Comparison of ENCODE assay signal across 22 cellular contexts in the genomic region with DNA sequence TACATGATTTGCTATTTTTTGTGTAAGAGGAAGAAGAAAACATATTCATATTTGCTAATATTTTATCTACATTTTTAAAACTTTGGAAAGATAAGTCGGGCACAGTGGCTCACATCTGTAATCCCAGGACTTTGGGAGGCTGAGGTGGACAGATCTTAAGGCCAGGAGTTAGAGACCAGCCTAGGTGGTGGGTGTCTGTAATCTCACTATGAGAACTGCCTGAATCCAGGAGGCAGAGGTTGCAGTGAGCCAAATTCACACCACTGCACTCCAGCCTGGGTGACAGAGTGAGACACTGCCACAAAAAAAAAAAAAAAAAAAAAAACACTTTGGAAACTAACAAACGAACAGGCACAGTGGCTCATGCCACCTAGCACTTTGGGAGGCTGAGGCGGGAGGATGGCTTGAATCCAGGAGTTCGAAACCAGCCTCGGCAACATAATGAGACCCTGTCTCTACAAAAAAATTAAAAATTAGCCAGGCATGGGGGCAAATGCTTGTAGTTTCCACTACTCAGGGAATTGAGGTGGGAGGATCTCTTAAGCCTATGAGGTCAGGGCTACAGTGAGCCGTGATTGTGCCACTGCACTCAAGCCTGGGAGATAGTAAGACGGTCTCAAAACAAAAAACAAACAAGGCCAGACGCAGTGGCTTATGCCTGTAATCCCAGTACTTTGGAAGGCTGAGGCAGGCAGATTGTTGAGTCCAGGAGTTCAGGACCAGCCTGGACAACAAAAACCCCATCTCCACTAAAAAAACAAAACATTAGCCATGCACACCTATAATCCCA. TPM values are rescaled to one million over a fixed set of nuclear protein-coding genes. Genes with fewer than 3 reads are reported as not detected.
"Had no signal": no experiment of that assay in that cellular context is flagged by ENCODE, and none has a peak within 500 bp of the region (broad histone marks: within the 10 kb centered on the region; RNA-seq: fewer than 3 reads in every experiment).

No MANE protein-coding gene starts in this region.

- H3K4me3 Mint-ChIP-seq: activated T-helper 17 cell treated with anti-CD3 and anti-CD28 coated beads, Interleukin-2, amount 50 U/mL, for 72 hours; brain; stimulated activated naive CD8-positive, alpha-beta T cell treated with anti-CD3 and anti-CD28 coated beads, Interleukin-15, amount 100 ng/mL, for 72 hours had no signal

- DNase-seq: activated CD4-positive, alpha-beta T cell treated with anti-CD3 and anti-CD28 coated beads for 1 hour; activated naive CD4-positive, alpha-beta T cell; anterior cingulate cortex; caudate nucleus; colonic mucosa; gastrocnemius medialis; head of caudate nucleus; left lung; ovary; psoas muscle; right cardiac atrium; stimulated activated naive CD8-positive, alpha-beta T cell treated with anti-CD3 and anti-CD28 coated beads, Interleukin-15, amount 100 ng/mL, for 72 hours; transverse colon; uterus had no signal

- H3K36me3 ChIP-seq: colonic mucosa, gastrocnemius medialis, ovary, transverse colon, uterus had no signal

- H3K27me3 ChIP-seq: colonic mucosa, gastrocnemius medialis, left lung, ovary, suprapubic skin, transverse colon, uterus had no signal

- H3K9me3 Mint-ChIP-seq: activated T-helper 17 cell treated with anti-CD3 and anti-CD28 coated beads, Interleukin-2, amount 50 U/mL, for 72 hours; brain; stimulated activated naive CD8-positive, alpha-beta T cell treated with anti-CD3 and anti-CD28 coated beads, Interleukin-15, amount 100 ng/mL, for 72 hours had no signal

- H3K27ac Mint-ChIP-seq: activated T-helper 17 cell treated with anti-CD3 and anti-CD28 coated beads, Interleukin-2, amount 50 U/mL, for 72 hours; stimulated activated naive CD8-positive, alpha-beta T cell treated with anti-CD3 and anti-CD28 coated beads, Interleukin-15, amount 100 ng/mL, for 72 hours had no signal

- H3K4me1 ChIP-seq: colonic mucosa, uterus had no signal

- H3K27ac ChIP-seq: colonic mucosa, gastrocnemius medialis, left lung, ovary, psoas muscle, suprapubic skin, transverse colon, uterus had no signal

- H3K27me3 Mint-ChIP-seq: activated T-helper 17 cell treated with anti-CD3 and anti-CD28 coated beads, Interleukin-2, amount 50 U/mL, for 72 hours; stimulated activated naive CD8-positive, alpha-beta T cell treated with anti-CD3 and anti-CD28 coated beads, Interleukin-15, amount 100 ng/mL, for 72 hours had no signal

- ATAC-seq: activated T-helper 17 cell treated with anti-CD3 and anti-CD28 coated beads, Interleukin-2, amount 50 U/mL, for 72 hours; gastrocnemius medialis; left lung; psoas muscle; right cardiac atrium; stimulated activated naive CD8-positive, alpha-beta T cell treated with anti-CD3 and anti-CD28 coated beads, Interleukin-15, amount 100 ng/mL, for 72 hours had no signal

- FAIRE-seq: endometrium had no signal

- H3K4me3 ChIP-seq: colonic mucosa, gastrocnemius medialis, left lung, ovary, psoas muscle, suprapubic skin, transverse colon, uterus had no signal

- H3K9me3 ChIP-seq: colonic mucosa, gastrocnemius medialis, left lung, ovary, psoas muscle, suprapubic skin, transverse colon, uterus had no signal

RNA-seq across cellular contexts. Expression of gene MYPN, which starts 59.8 kb away (rescaled TPM):
- total RNA-seq: activated CD8-positive, alpha-beta memory T cell treated with anti-CD3 and anti-CD28 coated beads for 36 hours; lung microvascular endothelial cell; mononuclear cell; T-helper 1 cell treated with Interleukin-12 subunit alpha and Interleukin-12 subunit beta and Interleukin-4 antibody, amounts not matched to agents 30 ng/mL and 1 ng/mL, for 36 hours; uterus had no signal
